Comparison of ENCODE assay signal across 8 cellular contexts in genomic region chr2:71466301-71467179, GRCh38. TPM values are rescaled to one million over a fixed set of nuclear protein-coding genes. Genes with fewer than 3 reads are reported as not detected.
DNase-seq lines count a peak whose midpoint lies in the region; ATAC-seq lines count a peak whose summit lies in the region.

No MANE protein-coding gene starts in this region.

- 1% methylated on average over 68 to 78 of the region's 78 CpGs for WGBS in esophagus, 2 donors

- H3K36me3 ChIP-seq in esophagus (ENCODE audit: control insufficient read depth in 2 of 2, insufficient read depth in 2 of 2, low read length in 1 of 2) = no peaks in the 10 kb centered on the region

- H3K4me3 ChIP-seq in esophagus (ENCODE audit: low read depth in 1 of 2, low read length in 2 of 2) = peak overlapping the region; percentile 58 to 72

- H3K9me3 ChIP-seq in esophagus (ENCODE audit: control insufficient read depth in 2 of 2, insufficient read depth in 1 of 2, low read depth in 1 of 2, low read length in 1 of 2) = peaks cover 0 to 7% of the 10 kb centered on the region in 2 donors

- ATAC-seq in HG03097 (IDR thresholded peaks at IDR 0.05; ENCODE audit: low FRiP score, unreplicated experiment) (no peak), HG02588 (IDR thresholded peaks at IDR 0.05; ENCODE audit: unreplicated experiment) (no peak)

- peaks cover 0 to 4% of the 10 kb centered on the region in 2 donors for H3K27me3 ChIP-seq in esophagus (ENCODE audit: control insufficient read depth in 1 of 2, insufficient read depth in 2 of 2, low read length in 2 of 2)

- H3K27ac ChIP-seq in esophagus (ENCODE audit: low read depth in 2 of 2, low read length in 1 of 2) = no peak overlapping the region

- DNase-seq in stimulated activated CD4-positive, alpha-beta T cell treated with anti-CD3 and anti-CD28 coated beads, Interleukin-12 subunit alpha, Interleukin-12 subunit beta, amount 100 ng/mL, for 4 hours = peak; percentile 1
- no peak for DNase-seq in stimulated activated CD4-positive, alpha-beta T cell treated with anti-CD3 and anti-CD28 coated beads, Interleukin-1b, Interleukin-23, amount 100 ng/mL, for 48 hours
- DNase-seq in SK-N-DZ (ENCODE audit: low spot score) (peak; percentile 41), myocyte (ENCODE audit: low read depth) (peak; percentile 82), superior temporal gyrus (ENCODE audit: extremely low spot score) (no peak)

- H3K4me1 ChIP-seq in esophagus (ENCODE audit: control insufficient read depth in 2 of 2, insufficient read depth in 2 of 2, low read length in 1 of 2) = peaks cover 6% of the 10 kb centered on the region in 2 donors

RNA-seq across cellular contexts. Expression of gene DYSF, which starts 13.2 kb away (rescaled TPM):
- polyA plus RNA-seq in SK-N-DZ (2014; cell fraction: cytosol; rRNA removed) = 0.15 TPM in 1 of 2 replicates, not detected in the other
- polyA plus RNA-seq in SK-N-DZ (2014; cell fraction: nucleus; rRNA removed) = not detected in 2 replicates
- polyA plus RNA-seq in esophagus = 1 to 10 TPM; 1.8 to 2.6 TPM
- 114 and 149 TPM in 2 replicates for total RNA-seq in myocyte
- 176 TPM for polyA plus RNA-seq in myocyte (2012)

Comparison
In these comparisons a context has a peak if more than half of its experiments do, and no peak if none do; other contexts are left out.
1. DNase-seq: peak in stimulated activated CD4-positive, alpha-beta T cell treated with anti-CD3 and anti-CD28 coated beads, Interleukin-12 subunit alpha, Interleukin-12 subunit beta, amount 100 ng/mL, for 4 hours (single experiment), SK-N-DZ (single experiment) and myocyte (single experiment); none in stimulated activated CD4-positive, alpha-beta T cell treated with anti-CD3 and anti-CD28 coated beads, Interleukin-1b, Interleukin-23, amount 100 ng/mL, for 48 hours (single experiment) and superior temporal gyrus (single experiment).